In the genomic region with DNA sequence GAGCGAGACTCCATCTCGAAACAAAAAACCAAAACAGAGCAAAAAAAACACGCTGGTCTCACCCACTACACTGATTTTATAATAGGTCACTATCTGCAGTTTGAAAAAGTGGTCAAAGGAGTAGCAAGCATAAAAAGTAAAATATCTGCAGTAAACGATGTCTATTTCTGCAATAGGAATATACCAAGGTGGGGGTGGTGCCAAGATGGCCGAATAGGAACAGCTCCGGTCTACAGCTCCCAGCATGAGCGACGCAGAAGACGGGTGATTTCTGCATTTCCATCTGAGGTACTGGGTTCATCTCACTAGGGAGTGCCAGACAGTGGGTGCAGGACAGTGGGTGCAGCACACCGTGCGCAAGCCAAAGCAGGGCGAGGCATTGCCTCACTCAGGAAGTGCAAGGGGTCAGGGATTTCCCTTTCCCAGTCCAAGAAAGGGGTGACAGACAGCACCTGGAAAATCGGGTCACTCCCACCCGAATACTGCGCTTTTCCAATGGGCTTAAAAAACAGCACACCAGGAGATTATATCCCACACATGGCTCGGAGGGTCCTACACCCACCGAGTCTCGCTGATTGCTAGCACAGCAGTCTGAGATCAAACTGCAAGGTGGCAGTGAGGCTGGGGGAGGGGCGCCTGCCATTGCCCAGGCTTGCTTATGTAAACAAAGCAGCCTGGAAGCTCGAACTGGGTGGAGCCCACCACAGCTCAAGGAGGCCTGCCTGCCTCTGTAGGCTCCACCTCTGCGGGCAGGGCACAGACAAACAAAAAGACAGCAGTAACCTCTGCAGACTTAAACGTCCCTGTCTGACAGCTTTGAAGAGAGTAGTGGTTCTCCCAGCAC, we compare ENCODE assay signal across 6 cellular contexts. TPM values are rescaled to one million over a fixed set of nuclear protein-coding genes. Genes with fewer than 3 reads are reported as not detected.
DNase-seq lines count a peak whose midpoint lies in the region; ATAC-seq, FAIRE-seq and TF ChIP-seq lines count a peak whose summit lies in the region.
"Not testable (repeated sequence)": the region's sequence is repeated elsewhere in the genome, so short reads cannot be mapped to it uniquely, and the experiment has no call there.

No MANE protein-coding gene starts in this region.

- TF ChIP-seq CTCF in A549 (IDR thresholded peaks at IDR 0.05); PC-9 (conservative IDR thresholded peaks at IDR 0.05); MCF 10A (IDR thresholded peaks at IDR 0.05; ENCODE audit: unreplicated experiment); HepG2 (CRISPR knock-in tag; IDR thresholded peaks at IDR 0.05): not testable (repeated sequence)

- H3K4me2 ChIP-seq in A549 = peak overlapping the region; percentile 79
- H3K4me2 ChIP-seq in PC-9 = peak overlapping the region; percentile 73
- H3K4me2 ChIP-seq in HepG2 (ENCODE audit: low read depth, low read length) = not testable (repeated sequence)

- not testable (repeated sequence) for H3K9ac ChIP-seq in HepG2 (ENCODE audit: insufficient read depth, low read depth, low read length)

- peak overlapping the region; percentile 51; the same call in 1 of the 2 replicates for H2AFZ ChIP-seq in PC-9
- not testable (repeated sequence) for H2AFZ ChIP-seq in HepG2 (ENCODE audit: low read length)

- H3K79me2 ChIP-seq in PC-9 (ENCODE audit: low read depth); HepG2 (ENCODE audit: insufficient read depth, low read length): not testable (repeated sequence)

- H3K27ac Mint-ChIP-seq in MCF 10A (ENCODE audit: low read depth, unreplicated experiment) = not testable (repeated sequence)

- POLR2A ChIA-PET in A549 (lab: Yijun Ruan, JAX) (interaction anchor here (0.6 kb wide), 2 partner anchors 13 to 199 kb away, joined by 3 to 4 read pairs; no protein-coding TSS in a partner anchor), PC-9 (lab: Charles Lee; ENCODE audit: unreplicated experiment) (interaction anchor here (0.6 to 1.0 kb wide), 3 partner anchors 41 to 1272 kb away, joined by 3 to 9 read pairs (median 7); a partner anchor contains a TSS), MCF 10A (lab: Yijun Ruan, JAX) (interaction anchor here (0.9 to 2.1 kb wide), 6 partner anchors 11 to 61 kb away, joined by 3 to 12 read pairs (median 4); a partner anchor contains a TSS)
- POLR2A ChIA-PET in HepG2 (lab: Yijun Ruan, JAX) = not testable (repeated sequence)

- peak in 1 of 2 experiments; percentile 14; a peak in 1 of 5 replicates for TF ChIP-seq EP300 in A549 (IDR thresholded peaks at IDR 0.05)
- TF ChIP-seq EP300 in HepG2 (IDR thresholded peaks at IDR 0.05; ENCODE audit: low read depth in 2 of 2, low read length in 2 of 2); HepG2 (CRISPR knock-in tag; IDR thresholded peaks at IDR 0.05; ENCODE audit: borderline replicate concordance): not testable (repeated sequence)

- not testable (repeated sequence) for H4K20me1 ChIP-seq in PC-9 (ENCODE audit: insufficient read depth); HepG2 (ENCODE audit: insufficient read depth, low read length)

- ATAC-seq in A549 = peak; percentile 56 to 67; a peak in 4 of 6 replicates
- ATAC-seq in HepG2 = not testable (repeated sequence)

- H3K27me3 Mint-ChIP-seq in MCF 10A (ENCODE audit: insufficient read depth, unreplicated experiment) = not testable (repeated sequence)

- not testable (repeated sequence) for H3F3A ChIP-seq in PC-9 (ENCODE audit: insufficient read depth, low read depth)

- not testable (repeated sequence) for H3K9me3 Mint-ChIP-seq in MCF 10A (ENCODE audit: unreplicated experiment)

- H3K27ac ChIP-seq in A549 = peak overlapping the region; percentile 85
- H3K27ac ChIP-seq in PC-9 = peak overlapping the region; percentile 37
- H3K27ac ChIP-seq in HepG2 (ENCODE audit: extremely low read length, insufficient read depth, low read length) = not testable (repeated sequence)

- peaks cover 16% of the 10 kb centered on the region for H3K4me1 ChIP-seq in A549
- H3K4me1 ChIP-seq in PC-9 (replicated peaks; ENCODE audit: insufficient read depth) = peaks cover 13% of the 10 kb centered on the region
- not testable (repeated sequence) for H3K4me1 ChIP-seq in HepG2 (ENCODE audit: insufficient read depth, low read length)

- not testable (repeated sequence) for BruUV-seq in PC-9 (replicated peaks; lab: Mats Ljungman, UMichigan); MCF 10A (replicated peaks; lab: Mats Ljungman, UMichigan); HepG2 (replicated peaks; lab: Mats Ljungman, UMichigan)

- in situ Hi-C loops in HepG2 (cut with HindIII; ENCODE audit: extremely low pct_ligation_motif_present, low pct_unique_long_range_greater_than_20kb) = not testable (repeated sequence)

- CTCF ChIA-PET in A549 (lab: Yijun Ruan, JAX) = interaction anchor here (0.6 to 1.9 kb wide), 4 partner anchors 17 to 68 kb away, joined by 3 to 5 read pairs (median 3); no protein-coding TSS in a partner anchor
- CTCF ChIA-PET in PC-9 (lab: Charles Lee); HepG2 (lab: Yijun Ruan, JAX; ENCODE audit: low intra/inter-chr PET ratio, low total read pairs): not testable (repeated sequence)
- CTCF ChIA-PET in MCF 10A (lab: Yijun Ruan, JAX) = interaction anchor here (1.2 kb wide), 1 partner anchor 17 kb away, joined by 3 read pairs; no protein-coding TSS in a partner anchor

- H3K36me3 ChIP-seq in PC-9 (ENCODE audit: low read depth); HepG2 (replicated peaks in 1 of 2; ENCODE audit: control insufficient read depth in 1 of 2, insufficient read depth in 2 of 2, low read length in 2 of 2): not testable (repeated sequence)

- peak in 1 of 2 experiments; percentile 79 for DNase-seq in A549 (ENCODE audit: low read depth in 1 of 2, low spot score in 1 of 2)
- DNase-seq in DMS53 (lab: John Stamatoyannopoulos, UW) = peak; percentile 65
- peak; percentile 81 for DNase-seq in HT-29 (ENCODE audit: low spot score)
- DNase-seq in PC-9 = peak in 1 of 2 experiments; percentile 76
- peak; percentile 85 for DNase-seq in MCF 10A (ENCODE audit: unreplicated experiment)
- DNase-seq in HepG2 (ENCODE audit: low spot score) = not testable (repeated sequence)

- H3K9me2 ChIP-seq in PC-9 (ENCODE audit: insufficient read depth) = not testable (repeated sequence)

- H3K36me3 Mint-ChIP-seq in MCF 10A (ENCODE audit: insufficient read depth, unreplicated experiment) = not testable (repeated sequence)

- intact Hi-C loops in PC-9 (cut with micrococcal nuclease; ENCODE audit: unreplicated experiment); MCF 10A (cut with micrococcal nuclease); HepG2 (cut with micrococcal nuclease; ENCODE audit: unreplicated experiment): not testable (repeated sequence)

- TF ChIP-seq RAD21 in A549 (conservative IDR thresholded peaks at IDR 0.05 in 1 of 2, IDR thresholded peaks at IDR 0.05 in 1 of 2); HepG2 (CRISPR knock-in tag; IDR thresholded peaks at IDR 0.05): not testable (repeated sequence)

- not testable (repeated sequence) for TF ChIP-seq POLR2A in A549 (IDR thresholded peaks at IDR 0.05; ENCODE audit: low read length); HepG2 (IDR thresholded peaks at IDR 0.05; ENCODE audit: insufficient read depth in 1 of 2, low read depth in 2 of 2, low read length in 2 of 2)

- H3K4me3 Mint-ChIP-seq in MCF 10A (ENCODE audit: unreplicated experiment) = not testable (repeated sequence)

- H3K9me3 ChIP-seq in A549; PC-9 (ENCODE audit: insufficient read depth, low read depth); HepG2 (ENCODE audit: low read length): not testable (repeated sequence)

- H3K4me3 ChIP-seq in A549 (peak overlapping the region; percentile 42), PC-9 (peak overlapping the region; percentile 51; the same call in 1 of the 2 replicates)
- H3K4me3 ChIP-seq in HepG2 (replicated peaks in 1 of 3; ENCODE audit: insufficient read depth in 1 of 3, low read depth in 2 of 3, low read length in 3 of 3) = not testable (repeated sequence)

- not testable (repeated sequence) for H3K27me3 ChIP-seq in PC-9 (ENCODE audit: insufficient read depth, low read depth); HepG2 (ENCODE audit: control insufficient read depth in 1 of 2, insufficient read depth in 2 of 2, low read length in 2 of 2)

- H3K4me1 Mint-ChIP-seq in MCF 10A (ENCODE audit: insufficient read depth, unreplicated experiment) = not testable (repeated sequence)

- 10% methylated on average over 20 of the region's 22 CpGs for WGBS in A549 (ENCODE audit: missing lambda C conversion rate)
- 95% methylated on average over 9 of the region's 22 CpGs for whole genome bisulfite sequencing in HepG2 (ENCODE audit: low lambda C conversion rate)

- FAIRE-seq in A549 (lab: Jason Lieb, UNC); HepG2 (lab: Jason Lieb, UNC): not testable (repeated sequence)

RNA-seq across cellular contexts. Expression of a gene that starts 52.3 kb away (rescaled TPM):
- polyA plus RNA-seq in A549 (2011; rRNA removed) (23.0 and 23.6 TPM in 2 replicates), A549 (2017; fragmentation: RNase III; extraction: RNeasy Plus Mini Kit Qiagen cat#74134 plus additional on column Dnase treatment) (7.5 to 8.7 TPM (median 8.7 TPM) in 3 replicates), HepG2 (2011; rRNA removed) (9.0 and 11.8 TPM in 2 replicates)
- 3.2 and 3.8 TPM in 2 replicates for polyA plus RNA-seq in A549 (2012; cell fraction: cytosol; rRNA removed)
- polyA plus RNA-seq in A549 (2012; cell fraction: nucleus; rRNA removed) = 6.3 and 10.9 TPM in 2 replicates
- 25.6 and 28.5 TPM in 2 replicates for polyA minus RNA-seq in A549 (2011; rRNA and poly(A)+ RNA removed)
- total RNA-seq in HT-29 (2014; rRNA removed; shearing (Covaris generic)) = 42.4 and 50.7 TPM in 2 replicates
- total RNA-seq in PC-9 (2021) (31.6 and 33.3 TPM in 2 replicates), MCF 10A (2022) (15.5 and 23.8 TPM in 2 replicates), HepG2 (2016; rRNA removed; fragmentation: Illumina TruSeq; extraction: Trizol) (19.1 and 29.0 TPM in 2 replicates)
- 1.6 and 2.3 TPM in 2 replicates for total RNA-seq in HepG2 (2016; cell fraction: cytosol; rRNA removed; fragmentation: Illumina TruSeq; extraction: Trizol; ENCODE audit: low read depth)
- total RNA-seq in HepG2 (2016; cell fraction: insoluble cytoplasmic fraction; rRNA removed; fragmentation: Illumina TruSeq; extraction: Trizol) = 18.9 and 31.1 TPM in 2 replicates
- total RNA-seq in HepG2 (2016; cell fraction: membrane; rRNA removed; fragmentation: Illumina TruSeq; extraction: Trizol) = 3.5 and 4.4 TPM in 2 replicates
- 20.2 and 22.3 TPM in 2 replicates for total RNA-seq in HepG2 (2016; cell fraction: nucleus; rRNA removed; fragmentation: Illumina TruSeq; extraction: Trizol)
- polyA plus RNA-seq in HepG2 (2011; cell fraction: cytosol; rRNA removed) = 4.3 and 7.9 TPM in 2 replicates
- 9.8 and 15.0 TPM in 2 replicates for polyA plus RNA-seq in HepG2 (2011; cell fraction: nucleus; rRNA removed)
- 4.6 and 5.2 TPM in 2 replicates for polyA plus RNA-seq in HepG2 (2012)
- 0.84 and 1.1 TPM in 2 replicates for polyA plus RNA-seq in HepG2 (2016; cell fraction: cytosol; fragmentation: Illumina TruSeq; extraction: Trizol; ENCODE audit: low read depth)
- polyA plus RNA-seq in HepG2 (2016; cell fraction: insoluble cytoplasmic fraction; fragmentation: Illumina TruSeq; extraction: Trizol; ENCODE audit: low read depth) = 12.0 and 13.5 TPM in 2 replicates
- 1.2 and 1.3 TPM in 2 replicates for polyA plus RNA-seq in HepG2 (2016; cell fraction: membrane; fragmentation: Illumina TruSeq; extraction: Trizol; ENCODE audit: low read depth)
- polyA plus RNA-seq in HepG2 (2016; cell fraction: nucleus; fragmentation: Illumina TruSeq; extraction: Trizol; ENCODE audit: insufficient read depth, low read depth) = 18.1 and 19.5 TPM in 2 replicates
- polyA minus RNA-seq in HepG2 (2011; rRNA and poly(A)+ RNA removed; ENCODE audit: low replicate concordance) = 11.0 and 43.0 TPM in 2 replicates
- polyA minus RNA-seq in HepG2 (2011; cell fraction: cytosol; rRNA and poly(A)+ RNA removed) = 8.9 and 14.8 TPM in 2 replicates
- polyA minus RNA-seq in HepG2 (2011; cell fraction: nucleus; rRNA and poly(A)+ RNA removed) = 35.8 and 42.8 TPM in 2 replicates
